8 cellular contexts compared by ENCODE assay signal in the genomic region with DNA sequence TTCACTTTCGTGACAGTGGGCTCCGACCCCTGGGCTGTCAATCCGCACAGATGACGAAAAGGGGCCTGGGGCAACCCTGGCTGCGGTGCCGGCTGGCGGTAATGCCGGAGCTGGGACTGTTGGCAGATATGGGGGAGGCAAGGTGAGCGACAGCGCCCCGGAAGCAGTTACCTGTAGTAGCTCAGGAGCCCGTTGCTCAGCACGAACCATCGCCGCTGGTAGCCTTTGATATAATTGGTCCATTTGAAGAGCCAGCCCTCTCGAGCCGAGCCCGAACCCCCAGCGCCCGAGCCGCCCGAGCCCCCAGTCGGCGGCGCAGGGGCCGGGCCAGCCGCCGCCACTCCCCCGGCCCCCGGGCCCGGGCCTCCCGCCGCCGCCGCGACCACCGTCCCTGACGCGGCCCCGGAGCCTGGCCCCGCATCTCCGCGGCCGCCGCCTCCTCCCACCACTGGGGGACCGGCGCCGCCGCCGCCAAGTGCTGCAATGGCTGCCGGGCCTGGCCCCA. TPM values are rescaled to one million over a fixed set of nuclear protein-coding genes. Genes with fewer than 3 reads are reported as not detected.
DNase-seq lines count a peak whose midpoint lies in the region; ATAC-seq and TF ChIP-seq lines count a peak whose summit lies in the region.

No MANE protein-coding gene starts in this region.

- TF ChIP-seq CTCF in type B pancreatic cell (conservative IDR thresholded peaks at IDR 0.05), result peak; percentile 57

- peak overlapping the region; percentile 99 for H4K12ac ChIP-seq in trophoblast cell (ENCODE audit: low read depth, low read length)

- H3K9ac ChIP-seq in trophoblast cell (ENCODE audit: low read length), result peak overlapping the region; percentile 88

- H3K79me1 ChIP-seq in trophoblast cell (ENCODE audit: low read length), result peaks cover 7% of the 10 kb centered on the region

- H3K27ac Mint-ChIP-seq in type B pancreatic cell, result peak overlapping the region; percentile 93

- H3K36me3 ChIP-seq in trophoblast cell (ENCODE audit: control insufficient read depth in 1 of 2, insufficient read depth in 2 of 2, low read length in 2 of 2), result peaks cover 5 to 6% of the 10 kb centered on the region in 2 experiments

- peak overlapping the region; percentile 94 for H2AK5ac ChIP-seq in trophoblast cell (ENCODE audit: low read length)

- intact Hi-C loops in Right ventricle myocardium inferior (cut with DNase I), result loop anchor here (5.0 kb wide), 1 partner anchor 78 kb away; no protein-coding TSS in a partner anchor

- peak overlapping the region; percentile 98 for H4K8ac ChIP-seq in trophoblast cell (ENCODE audit: low read depth, low read length)

- H2BK12ac ChIP-seq in trophoblast cell (ENCODE audit: low read length), result no peak overlapping the region

- H3K27me3 ChIP-seq in trophoblast cell (ENCODE audit: insufficient read depth, low read length), result no peaks in the 10 kb centered on the region

- no peaks in the 10 kb centered on the region for H3K27me3 Mint-ChIP-seq in type B pancreatic cell

- peaks cover 5 to 6% of the 10 kb centered on the region in 2 experiments for H3K4me1 ChIP-seq in trophoblast cell (ENCODE audit: control insufficient read depth in 1 of 2, insufficient read depth in 2 of 2, low read length in 2 of 2)

- WGBS in trophoblast cell (ENCODE audit: extremely low coverage, insufficient coverage, insufficient read length), result no CpG with 5 or more reads among the region's 51 CpGs

- peak overlapping the region; percentile 99 for H3K4me3 ChIP-seq in trophoblast cell (ENCODE audit: low read depth, low read length)

- peaks cover 13% of the 10 kb centered on the region for H3K79me2 ChIP-seq in trophoblast cell (ENCODE audit: control insufficient read depth, insufficient read depth, low read length, poor library complexity)

- ATAC-seq in GM19025 (IDR thresholded peaks at IDR 0.05; ENCODE audit: low read depth, unreplicated experiment) (peak; percentile 3), HG03095 (IDR thresholded peaks at IDR 0.05; ENCODE audit: unreplicated experiment) (peak; percentile 10), Right ventricle myocardium inferior (no peak)

- H3K4ac ChIP-seq in trophoblast cell (ENCODE audit: low read depth, low read length), result peak overlapping the region; percentile 59

- DNase-seq in OCI-M1 (lab: John Stamatoyannopoulos, UW) (peak; percentile 43), Right ventricle myocardium inferior (ENCODE audit: missing footprints) (peak; percentile 71), trophoblast cell (peak in 1 of 2 donors; percentile 52), type B pancreatic cell (ENCODE audit: extremely low spot score, unreplicated experiment) (peak; percentile 70), NCI-H1694 (lab: John Stamatoyannopoulos, UW) (no peak)
- DNase-seq in activated gamma-delta T cell treated with anti-CD3 and anti-CD28 coated beads, Interleukin-2, amount 50 U/mL, for 16 hours (ENCODE audit: low read depth), result peak; percentile 35

- peaks cover 3% of the 10 kb centered on the region for H3K36me3 Mint-ChIP-seq in type B pancreatic cell

- peak overlapping the region; percentile 97 for H4K91ac ChIP-seq in trophoblast cell (ENCODE audit: low read depth, low read length)

- H3K14ac ChIP-seq in trophoblast cell (ENCODE audit: low read length), result peak overlapping the region; percentile 99

- H3K18ac ChIP-seq in trophoblast cell (ENCODE audit: low read length), result peak overlapping the region; percentile 98

- H2BK120ac ChIP-seq in trophoblast cell (ENCODE audit: insufficient read depth, low read length, poor library complexity), result peak overlapping the region; percentile 86

- H3K9me3 Mint-ChIP-seq in type B pancreatic cell, result no peaks in the 10 kb centered on the region

- H3K9me3 ChIP-seq in trophoblast cell (ENCODE audit: insufficient read depth, low read depth, low read length), result no peaks in the 10 kb centered on the region

- H2AFZ ChIP-seq in trophoblast cell (ENCODE audit: insufficient read depth, low read length, poor library complexity), result peak overlapping the region; percentile 100

- peak overlapping the region; percentile 93 for H3K27ac ChIP-seq in trophoblast cell (ENCODE audit: low read depth, low read length)

- peak overlapping the region; percentile 96 for H3K4me3 Mint-ChIP-seq in type B pancreatic cell

- H2BK5ac ChIP-seq in trophoblast cell (ENCODE audit: low read depth, low read length, poor library complexity), result peak overlapping the region; percentile 89

- H3K23ac ChIP-seq in trophoblast cell (ENCODE audit: low read length), result no peak overlapping the region

- H3K4me1 Mint-ChIP-seq in type B pancreatic cell (ENCODE audit: unreplicated experiment), result peaks cover 28% of the 10 kb centered on the region

- peak overlapping the region; percentile 94 for H3K4me2 ChIP-seq in trophoblast cell (ENCODE audit: low read length)

RNA-seq across cellular contexts. Expression of gene OSBP, which starts 0.4 kb away (rescaled TPM):
- 38.5 TPM for total RNA-seq in Right ventricle myocardium inferior
- polyA plus RNA-seq in trophoblast cell (2013), result 41.7 and 41.8 TPM in 2 replicates
- total RNA-seq in type B pancreatic cell (ENCODE audit: low replicate concordance), result 42.4 and 44.5 TPM in 2 replicates

RNA-seq across cellular contexts. Expression of gene PATL1, which starts 53.7 kb away (rescaled TPM):
- total RNA-seq in Right ventricle myocardium inferior, result 22.3 TPM
- polyA plus RNA-seq in trophoblast cell (2013), result 27.1 and 27.2 TPM in 2 replicates
- total RNA-seq in type B pancreatic cell (ENCODE audit: low replicate concordance), result 35.0 and 37.4 TPM in 2 replicates
